ENCODE assay signal across 8 cellular contexts in genomic region chr10:484925-485661, GRCh38.
DNase-seq lines count a peak whose midpoint lies in the region; ATAC-seq, FAIRE-seq and TF ChIP-seq lines count a peak whose summit lies in the region.

No MANE protein-coding gene starts in this region.

- peaks cover 2% of the 10 kb centered on the region for H3K36me3 Mint-ChIP-seq in T-helper 2 cell treated with Interferon-gamma antibody and Interleukin-4, amounts not matched to agents 5 μg/mL and 100 μg/mL, for 36 hours (ENCODE audit: low read depth)

- intact Hi-C loops in heart left ventricle (cut with DNase I) = no loop called here
- intact Hi-C loops in Right ventricle myocardium inferior (cut with DNase I) = no loop called here
- intact Hi-C loops in pancreas (cut with DNase I) = no loop called here

- peaks cover 6% of the 10 kb centered on the region for H3K4me1 Mint-ChIP-seq in T-helper 2 cell treated with Interferon-gamma antibody and Interleukin-4, amounts not matched to agents 5 μg/mL and 100 μg/mL, for 36 hours (ENCODE audit: low read depth)

- H3K27ac ChIP-seq in heart left ventricle (peak overlapping the region in 11 of 12 donors; percentile 6 to 90 (median 65)), pancreas (peak overlapping the region in 3 of 4 donors; percentile 28 to 51 (median 40))

- no peaks in the 10 kb centered on the region for H3K9me3 ChIP-seq in heart left ventricle
- no peaks in the 10 kb centered on the region for H3K9me3 ChIP-seq in pancreas

- H3K4me3 Mint-ChIP-seq in T-helper 2 cell treated with Interferon-gamma antibody and Interleukin-4, amounts not matched to agents 5 μg/mL and 100 μg/mL, for 36 hours = peak overlapping the region; percentile 88

- H3K4me3 ChIP-seq in heart left ventricle = peak overlapping the region in 11 of 12 donors; percentile 13 to 62 (median 46)
- H3K4me3 ChIP-seq in pancreas = peak overlapping the region; percentile 0 to 36 (median 16)

- H3K9me3 Mint-ChIP-seq in T-helper 2 cell treated with Interferon-gamma antibody and Interleukin-4, amounts not matched to agents 5 μg/mL and 100 μg/mL, for 36 hours = no peaks in the 10 kb centered on the region

- no peaks in the 10 kb centered on the region for H3K27me3 ChIP-seq in heart left ventricle
- no peaks in the 10 kb centered on the region for H3K27me3 ChIP-seq in pancreas

- peaks cover 0 to 40% (median 15%) of the 10 kb centered on the region in 12 donors for H3K4me1 ChIP-seq in heart left ventricle
- peaks cover 0 to 5% (median 0%) of the 10 kb centered on the region in 3 donors for H3K4me1 ChIP-seq in pancreas

- WGBS in heart left ventricle, 4 donors = 72 to 87% (median 77%) methylated on average over 29 to 31 of the region's 31 CpGs
- 69 to 78% methylated on average over 31 of the region's 31 CpGs for WGBS in pancreas, 2 donors

- FAIRE-seq in pancreas (lab: Jason Lieb, UNC) = no peak

- no peak for TF ChIP-seq POLR2A in heart left ventricle (IDR thresholded peaks at IDR 0.05)

- H3K36me3 ChIP-seq in heart left ventricle (peaks cover 0 to 18% (median 5%) of the 10 kb centered on the region in 9 donors), pancreas (peaks cover 0 to 10% (median 0%) of the 10 kb centered on the region in 3 donors)

- DNase-seq in heart left ventricle (no peak), Right ventricle myocardium inferior (ENCODE audit: missing footprints) (no peak), pancreas (no peak), NCI-H510A (lab: John Stamatoyannopoulos, UW) (no peak), GM13977 (ENCODE audit: low spot score) (no peak)
- DNase-seq in T-helper 2 cell treated with Interferon-gamma antibody and Interleukin-4, amounts not matched to agents 5 μg/mL and 100 μg/mL, for 36 hours (ENCODE audit: low spot score) = no peak
- peak; percentile 5 for DNase-seq in effector CD8-positive, alpha-beta T cell (lab: John Stamatoyannopoulos, UW)

- ATAC-seq in heart left ventricle = peak in 3 of 4 donors; percentile 4 to 21 (median 12)
- no peak for ATAC-seq in Right ventricle myocardium inferior
- peak; percentile 3 to 67 (median 38) for ATAC-seq in pancreas
- ATAC-seq in GM18519 (IDR thresholded peaks at IDR 0.05; ENCODE audit: low FRiP score, unreplicated experiment) = no peak

- no peak for TF ChIP-seq CTCF in heart left ventricle (IDR thresholded peaks at IDR 0.05)
- TF ChIP-seq CTCF in pancreas (IDR thresholded peaks at IDR 0.05) = no peak
- TF ChIP-seq CTCF in GM13977 (IDR thresholded peaks at IDR 0.05; ENCODE audit: extremely low read depth, insufficient read depth, missing control alignments) = no peak

- in situ Hi-C loops in GM13977 (cut with MboI; ENCODE audit: low pct_unique_long_range_greater_than_20kb, low sequenced_read_pairs, unreplicated experiment) = no loop called here

- peak overlapping the region; percentile 87 for H3K27ac Mint-ChIP-seq in T-helper 2 cell treated with Interferon-gamma antibody and Interleukin-4, amounts not matched to agents 5 μg/mL and 100 μg/mL, for 36 hours

- no peaks in the 10 kb centered on the region for H3K27me3 Mint-ChIP-seq in T-helper 2 cell treated with Interferon-gamma antibody and Interleukin-4, amounts not matched to agents 5 μg/mL and 100 μg/mL, for 36 hours (ENCODE audit: low read depth)

Comparison
In these comparisons a context has a peak if more than half of its experiments do, and no peak if none do; other contexts are left out.
1. ATAC-seq: peak in heart left ventricle (3 of 4) and pancreas (4 of 4); none in Right ventricle myocardium inferior (single experiment) and GM18519 (single experiment).